13 cellular contexts compared by ENCODE assay signal in the genomic region with DNA sequence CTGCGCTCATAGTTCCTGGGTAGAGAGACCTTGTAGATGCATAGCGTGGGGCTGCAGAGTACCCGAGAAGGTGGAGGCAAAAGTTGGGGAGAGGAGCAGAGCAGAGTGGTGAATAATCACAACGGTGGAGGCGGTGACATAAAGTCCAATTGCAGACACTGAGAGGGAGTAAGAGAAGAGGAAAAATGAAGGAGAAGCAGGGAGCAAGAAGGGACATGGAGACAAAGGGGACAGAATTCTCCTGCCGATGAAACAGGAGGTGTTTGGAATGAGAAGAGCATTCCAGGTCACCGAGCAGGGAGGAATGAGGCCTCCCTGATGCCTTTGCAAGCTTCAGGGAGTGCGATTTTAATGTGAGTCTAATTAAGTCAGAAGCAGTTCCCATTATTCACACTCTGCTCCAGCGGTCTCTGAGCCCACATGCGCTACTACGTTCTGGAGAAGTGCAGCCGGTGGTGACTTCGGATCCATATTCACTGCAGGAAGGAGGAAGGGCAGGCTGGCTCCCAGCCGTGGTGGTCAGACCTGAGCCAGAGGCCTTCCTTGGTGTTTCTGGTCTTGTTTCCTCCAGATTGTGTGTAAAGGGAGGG.
DNase-seq lines count a peak whose midpoint lies in the region; ATAC-seq and TF ChIP-seq lines count a peak whose summit lies in the region.
"Had no signal": no experiment of that assay in that cellular context is flagged by ENCODE, and none has a peak within 500 bp of the region (broad histone marks: within the 10 kb centered on the region; RNA-seq: fewer than 3 reads in every experiment).

No MANE protein-coding gene starts in this region.

- ATAC-seq in HG03457 (IDR thresholded peaks at IDR 0.05; ENCODE audit: unreplicated experiment) (no peak), HG02571 (IDR thresholded peaks at IDR 0.05; ENCODE audit: unreplicated experiment) (no peak)
- ATAC-seq: GM12878 had no signal

- no peaks in the 10 kb centered on the region for H3K9me3 ChIP-seq in esophagus muscularis mucosa
- H3K9me3 ChIP-seq: BLaER1 treated with 17β-estradiol and CSF1 and Interleukin-3, amounts not matched to agents 10 nM and 100 nM; HAP-1 had no signal

- DNase-seq in ecto neural progenitor cell (ENCODE audit: low spot score) (peak; percentile 56), esophagus muscularis mucosa (ENCODE audit: extremely low spot score) (peak; percentile 82), putamen (ENCODE audit: low spot score) (peak; percentile 11)
- no peak for DNase-seq in stimulated activated CD4-positive, alpha-beta T cell treated with anti-CD3 and anti-CD28 coated beads, Interleukin-2, amount 100 ng/mL, for 24 hours
- DNase-seq: ACHN; CD4-positive, CD25-positive, alpha-beta regulatory T cell; DMS79 had no signal

- peaks cover 60% of the 10 kb centered on the region for H3K4me1 Mint-ChIP-seq in nephron
- H3K4me1 Mint-ChIP-seq: CD4-positive, CD25-positive, alpha-beta regulatory T cell had no signal

- H3K9me3 Mint-ChIP-seq in nephron: no peaks in the 10 kb centered on the region

- H3K36me3 ChIP-seq in esophagus muscularis mucosa: no peaks in the 10 kb centered on the region
- H3K36me3 ChIP-seq: BLaER1 treated with 17β-estradiol and CSF1 and Interleukin-3, amounts not matched to agents 10 nM and 100 nM; HAP-1 had no signal

- H3K27me3 ChIP-seq in esophagus muscularis mucosa: no peaks in the 10 kb centered on the region
- H3K27me3 ChIP-seq: BLaER1 treated with 17β-estradiol and CSF1 and Interleukin-3, amounts not matched to agents 10 nM and 100 nM had no signal

- intact Hi-C loops in esophagus muscularis mucosa (cut with DNase I): no loop called here

- no peak overlapping the region for H3K27ac ChIP-seq in esophagus muscularis mucosa (replicated peaks in 1 of 4)
- H3K27ac ChIP-seq: BLaER1 treated with 17β-estradiol and CSF1 and Interleukin-3, amounts not matched to agents 10 nM and 100 nM had no signal

- no peaks in the 10 kb centered on the region for H3K4me1 ChIP-seq in esophagus muscularis mucosa
- H3K4me1 ChIP-seq: BLaER1 treated with 17β-estradiol and CSF1 and Interleukin-3, amounts not matched to agents 10 nM and 100 nM; HAP-1 had no signal

- H3K27ac Mint-ChIP-seq in nephron: peak overlapping the region in 2 of 3 experiments; percentile 12 to 34
- H3K27ac Mint-ChIP-seq: CD4-positive, CD25-positive, alpha-beta regulatory T cell had no signal

- peaks cover 23% of the 10 kb centered on the region for H3K27me3 Mint-ChIP-seq in nephron (ENCODE audit: low read depth)
- H3K27me3 Mint-ChIP-seq: CD4-positive, CD25-positive, alpha-beta regulatory T cell had no signal

- WGBS in esophagus muscularis mucosa: 90% methylated on average over 14 of the region's 14 CpGs

- TF ChIP-seq CTCF in esophagus muscularis mucosa (IDR thresholded peaks at IDR 0.05): no peak
- no peak for TF ChIP-seq CTCF in nephron (IDR thresholded peaks at IDR 0.05; ENCODE audit: unreplicated experiment in 3 of 3)

- no peak for TF ChIP-seq POLR2A in esophagus muscularis mucosa (IDR thresholded peaks at IDR 0.05; ENCODE audit: low read depth)

- no peaks in the 10 kb centered on the region for H3K36me3 Mint-ChIP-seq in nephron (ENCODE audit: low read depth)
- H3K36me3 Mint-ChIP-seq: CD4-positive, CD25-positive, alpha-beta regulatory T cell had no signal

- no peak overlapping the region for H3K4me3 Mint-ChIP-seq in nephron
- H3K4me3 Mint-ChIP-seq: CD4-positive, CD25-positive, alpha-beta regulatory T cell had no signal

- no peak for TF ChIP-seq EP300 in esophagus muscularis mucosa (IDR thresholded peaks at IDR 0.05)

- no peak overlapping the region for H3K4me3 ChIP-seq in esophagus muscularis mucosa
- H3K4me3 ChIP-seq: BLaER1 treated with 17β-estradiol and CSF1 and Interleukin-3, amounts not matched to agents 10 nM and 100 nM; GM12878; HAP-1 had no signal

Comparison
In these comparisons a context has a peak if more than half of its experiments do, and no peak if none do; other contexts are left out.
1. DNase-seq: peak in ecto neural progenitor cell (single experiment), esophagus muscularis mucosa (single experiment) and putamen (single experiment); none in stimulated activated CD4-positive, alpha-beta T cell treated with anti-CD3 and anti-CD28 coated beads, Interleukin-2, amount 100 ng/mL, for 24 hours (0 of 2).